ENCODE assay signal across 8 cellular contexts in genomic region chr20:32762754-32763201, GRCh38. TPM values are rescaled to one million over a fixed set of nuclear protein-coding genes. Genes with fewer than 3 reads are reported as not detected.
DNase-seq lines count a peak whose midpoint lies in the region; ATAC-seq and TF ChIP-seq lines count a peak whose summit lies in the region.

No MANE protein-coding gene starts in this region.

- DNase-seq in ELR (ENCODE audit: low read depth): peak; percentile 41
- DNase-seq in T-cell: peak in 3 of 34 experiments; percentile 20 to 30 (median 23)
- no peak for DNase-seq in osteocyte (ENCODE audit: extremely low spot score, unreplicated experiment)
- DNase-seq in GM10248 (ENCODE audit: extremely low spot score): no peak

- ATAC-seq in HG02678 (IDR thresholded peaks at IDR 0.05; ENCODE audit: unreplicated experiment) (peak; percentile 16), T-cell (replicated peaks in 1 of 4) (peak; percentile 35 to 54 (median 51)), esophagus mucosa (peak; percentile 6), HG02763 (IDR thresholded peaks at IDR 0.05; ENCODE audit: unreplicated experiment) (no peak), GM18870 (IDR thresholded peaks at IDR 0.05; ENCODE audit: unreplicated experiment) (no peak)

- TF ChIP-seq CTCF in osteocyte (IDR thresholded peaks at IDR 0.05) (no peak), GM10248 (IDR thresholded peaks at IDR 0.05; ENCODE audit: control extremely low read depth, extremely low read depth, low read depth, missing control alignments) (no peak)

- H3K36me3 Mint-ChIP-seq in T-cell (no peaks in the 10 kb centered on the region), osteocyte (ENCODE audit: unreplicated experiment) (peaks cover 2% of the 10 kb centered on the region)

- POLR2A ChIA-PET in T-cell (lab: Charles Lee) (interaction anchor here in 1 of 2 donors (0.5 kb wide), 1 partner anchor 25 kb away, joined by 3 read pairs; no protein-coding TSS in a partner anchor), GM10248 (lab: Yijun Ruan, JAX) (no interaction called here)

- H3K27me3 Mint-ChIP-seq in T-cell: no peaks in the 10 kb centered on the region
- H3K27me3 Mint-ChIP-seq in osteocyte (ENCODE audit: unreplicated experiment): no peaks in the 10 kb centered on the region

- peak overlapping the region in 1 of 2 donors; percentile 44 for H3K27ac Mint-ChIP-seq in T-cell
- H3K27ac Mint-ChIP-seq in osteocyte (ENCODE audit: unreplicated experiment): no peak overlapping the region

- H3K4me1 Mint-ChIP-seq in T-cell (peaks cover 10 to 13% (median 12%) of the 10 kb centered on the region in 3 donors), osteocyte (ENCODE audit: unreplicated experiment) (peaks cover 9% of the 10 kb centered on the region)

- CTCF ChIA-PET in T-cell (lab: Charles Lee) (interaction anchor here (0.6 to 3.1 kb wide), 5 partner anchors 16 to 583 kb away, joined by 3 to 11 read pairs (median 3); partner anchors contain the start of gene COMMD7 (in 1 of the 2)), GM10248 (lab: Yijun Ruan, JAX) (interaction anchor here (0.9 to 9.3 kb wide), 8 partner anchors 8 to 33 kb away, joined by 3 to 81 read pairs (median 5); partner anchors contain the start of gene COMMD7)

- H3K9me3 Mint-ChIP-seq in T-cell (no peaks in the 10 kb centered on the region), osteocyte (ENCODE audit: unreplicated experiment) (no peaks in the 10 kb centered on the region)

- H3K4me3 Mint-ChIP-seq in T-cell (peak overlapping the region; percentile 79 to 85 (median 84)), osteocyte (ENCODE audit: unreplicated experiment) (peak overlapping the region; percentile 83)

RNA-seq across cellular contexts. Expression of gene DNMT3B, which starts 0.6 kb away (rescaled TPM):
- total RNA-seq in T-cell: 1 to 10 TPM in 2 of 5 donors, under 1 TPM in 3; 0.56 to 1.7 (median 0.95) TPM
- 0.84 TPM for total RNA-seq in esophagus mucosa
- total RNA-seq in osteocyte: 2.9 TPM in 2 replicates

RNA-seq across cellular contexts. Expression of gene COMMD7, which starts 19.5 kb away (rescaled TPM):
- total RNA-seq in T-cell (10 to 100 TPM; 35.5 to 48.1 (median 37.4) TPM), esophagus mucosa (16.1 TPM), osteocyte (48.1 and 58.1 TPM in 2 replicates)

RNA-seq across cellular contexts. Expression of gene MAPRE1, which starts 57.0 kb away (rescaled TPM):
- total RNA-seq in T-cell (100 to 1,000 TPM in 1 of 5 donors, 10 to 100 TPM in 4; 67.9 to 104 (median 77.8) TPM), esophagus mucosa (49.2 TPM), osteocyte (92.8 and 94.8 TPM in 2 replicates)

Comparison
In these comparisons a context has a peak if more than half of its experiments do, and no peak if none do; other contexts are left out.
1. ATAC-seq: peak in HG02678 (single experiment), T-cell (4 of 4) and esophagus mucosa (single experiment); none in HG02763 (single experiment) and GM18870 (single experiment).